ENCODE assay signal across 16 cellular contexts in the genomic region with DNA sequence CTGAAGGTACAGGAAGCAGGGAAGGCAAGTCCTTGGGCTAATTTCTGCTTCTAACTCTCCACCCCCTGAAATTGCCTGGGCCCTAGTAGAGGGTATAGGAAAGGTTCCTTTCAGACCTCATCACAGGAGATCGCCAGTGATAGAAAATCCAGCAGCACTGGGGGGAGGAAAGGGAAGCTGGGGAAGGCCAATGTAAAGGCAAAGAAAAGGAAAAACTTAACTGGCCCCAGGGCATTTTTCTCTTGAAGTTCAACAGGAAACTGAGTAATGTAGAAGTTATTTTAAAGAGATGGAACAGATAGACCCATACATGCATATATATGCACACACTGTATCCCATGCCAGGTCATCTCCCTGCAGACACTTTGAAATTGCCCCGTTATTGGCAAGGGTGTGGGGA.
DNase-seq lines count a peak whose midpoint lies in the region; ATAC-seq and TF ChIP-seq lines count a peak whose summit lies in the region.
"Had no signal": no experiment of that assay in that cellular context is flagged by ENCODE, and none has a peak within 500 bp of the region (broad histone marks: within the 10 kb centered on the region; RNA-seq: fewer than 3 reads in every experiment).

No MANE protein-coding gene starts in this region.

- DNase-seq in HCEC 1CT = peak; percentile 60
- peak; percentile 91 for DNase-seq in RPMI7951 (ENCODE audit: low read depth)
- peak; percentile 35 for DNase-seq in choroid plexus epithelial cell (ENCODE audit: low read depth)
- no peak for DNase-seq in NOMO-1 treated with DMSO at 0.1 percent for 48 hours (lab: John Stamatoyannopoulos, UW; ENCODE audit: unreplicated experiment)
- no peak for DNase-seq in anterior cingulate cortex (lab: John Stamatoyannopoulos, UW)
- no peak for DNase-seq in H7
- DNase-seq: activated CD8-positive, alpha-beta T cell treated with anti-CD3 and anti-CD28 coated beads, Interleukin-2, amount 10 ng/mL, durations not matched to agents 7 days and 5 days; activated gamma-delta T cell treated with Interleukin-2 at 50 U/mL for 16 hours; GDM1; lower lobe of right lung; NCI-H345 had no signal

- no peak for TF ChIP-seq CTCF in choroid plexus epithelial cell (conservative IDR thresholded peaks at IDR 0.05; ENCODE audit: low read depth, low read length)

- WGBS in mesodermal cell (ENCODE audit: insufficient coverage in 2 of 2), 2 experiments = 83% methylated on average over 1 of the region's 2 CpGs; no CpG with 5 or more reads in 1 of the 2 experiments

- no peak for ATAC-seq in GM18519 (IDR thresholded peaks at IDR 0.05; ENCODE audit: low FRiP score, unreplicated experiment)
- ATAC-seq: activated CD8-positive, alpha-beta T cell treated with anti-CD3 and anti-CD28 coated beads, Interleukin-2, amount 10 ng/mL, durations not matched to agents 7 days and 5 days; lower lobe of right lung had no signal

- peaks cover 39% of the 10 kb centered on the region for H3K4me1 ChIP-seq in mesodermal cell (ENCODE audit: control insufficient read depth, insufficient read depth, low read length, poor library complexity, severe bottlenecking)

- no peaks in the 10 kb centered on the region for H3K36me3 ChIP-seq in mesodermal cell (ENCODE audit: control insufficient read depth, insufficient read depth, low read length)
- no peaks in the 10 kb centered on the region for H3K36me3 ChIP-seq in H7 (replicated peaks; ENCODE audit: control insufficient read depth, insufficient read depth, low read length)
- H3K36me3 ChIP-seq: lower lobe of right lung, neutrophil had no signal

- H3K4me3 ChIP-seq in choroid plexus epithelial cell (ENCODE audit: low read depth, low read length) (no peak overlapping the region), mesodermal cell (ENCODE audit: extremely low read depth, insufficient read depth, low read length, poor library complexity, severe bottlenecking) (no peak overlapping the region), H7 (ENCODE audit: insufficient read depth, low read depth, low read length) (no peak overlapping the region)
- H3K4me3 ChIP-seq: BLaER1 treated with 17β-estradiol and CSF1 and Interleukin-3, amounts not matched to agents 10 nM and 100 nM; lower lobe of right lung; skin epidermis had no signal

- peak overlapping the region; percentile 48 for H3K27ac ChIP-seq in mesodermal cell (ENCODE audit: low read depth, low read length, severe bottlenecking)
- H3K27ac ChIP-seq: BLaER1 treated with 17β-estradiol and CSF1 and Interleukin-3, amounts not matched to agents 10 nM and 100 nM; lower lobe of right lung; neutrophil; skin epidermis had no signal

- no peaks in the 10 kb centered on the region for H3K27me3 ChIP-seq in H7 (ENCODE audit: control insufficient read depth, insufficient read depth, low read length)
- H3K27me3 ChIP-seq: BLaER1 treated with 17β-estradiol and CSF1 and Interleukin-3, amounts not matched to agents 10 nM and 100 nM; neutrophil had no signal

- H3K9me3 ChIP-seq in mesodermal cell (ENCODE audit: control insufficient read depth, low read length) = no peaks in the 10 kb centered on the region
- H3K9me3 ChIP-seq: lower lobe of right lung, neutrophil had no signal

Comparison
In these comparisons a context has a peak if more than half of its experiments do, and no peak if none do; other contexts are left out.
1. DNase-seq: peak in HCEC 1CT (single experiment), RPMI7951 (single experiment) and choroid plexus epithelial cell (single experiment); none in NOMO-1 treated with DMSO at 0.1 percent for 48 hours (single experiment), anterior cingulate cortex (0 of 58) and H7 (single experiment).